ENCODE assay signal across 27 cellular contexts in genomic region chr1:47198214-47198613, GRCh38. TPM values are rescaled to one million over a fixed set of nuclear protein-coding genes. Genes with fewer than 3 reads are reported as not detected.
"Had no signal": no experiment of that assay in that cellular context is flagged by ENCODE, and none has a peak within 500 bp of the region (broad histone marks: within the 10 kb centered on the region; RNA-seq: fewer than 3 reads in every experiment).

No MANE protein-coding gene starts in this region.

- H3K27ac ChIP-seq: HL-60, SJSA1, SK-N-MC had no signal

- DNase-seq: KBM-7, MV-4-11, NCI-H1048, NCI-H1105, NCI-H1417, NCI-H1436 treated with DMSO at 0.1 percent for 48 hours, NCI-H1694, NCI-H187 treated with DMSO at 0.1 percent for 48 hours, NCI-H2081, NCI-H2107, NCI-H226, NCI-H446, NCI-H510A, NCI-H524 treated with DMSO at 0.1 percent for 48 hours, NCI-H69, NCI-H774, Right ventricle myocardium superior, RPMI8226, SIG-M5 had no signal

- H3K4me3 ChIP-seq: SJSA1, SK-N-MC had no signal

- H3K27me3 ChIP-seq: SJSA1 had no signal

- H3K36me3 Mint-ChIP-seq: IgD-negative memory B cell had no signal

- H3K36me3 ChIP-seq: SJSA1 had no signal

- H3K4me1 ChIP-seq: SJSA1 had no signal

- FAIRE-seq: HTR-8/SVneo, RCC 7860 had no signal

- H3K27ac Mint-ChIP-seq: IgD-negative memory B cell had no signal

RNA-seq across cellular contexts. Expression of gene PDZK1IP1, which starts 8.4 kb away (rescaled TPM):
- total RNA-seq: LHCN-M2, Right ventricle myocardium superior, SJSA1 had no signal

RNA-seq across cellular contexts. Expression of gene TAL1, which starts 33.8 kb away (rescaled TPM):
- total RNA-seq: LHCN-M2, MCF 10A, SJSA1 had no signal
